Comparison of ENCODE assay signal across 8 cellular contexts in genomic region chr1:26378088-26378878, GRCh38. TPM values are rescaled to one million over a fixed set of nuclear protein-coding genes. Genes with fewer than 3 reads are reported as not detected.
DNase-seq lines count a peak whose midpoint lies in the region; TF ChIP-seq lines count a peak whose summit lies in the region.

No MANE protein-coding gene starts in this region.

- no peak for TF ChIP-seq RAD21 in Ishikawa (IDR thresholded peaks at IDR 0.05; ENCODE audit: low read depth)

- H3K27ac ChIP-seq in sigmoid colon = no peak overlapping the region

- H3K4me3 ChIP-seq in sigmoid colon = no peak overlapping the region

- intact Hi-C loops in sigmoid colon (cut with DNase I) = no loop called here

- no peak for TF ChIP-seq EP300 in Ishikawa (IDR thresholded peaks at IDR 0.05; ENCODE audit: borderline replicate concordance)
- no peak for TF ChIP-seq EP300 in sigmoid colon (IDR thresholded peaks at IDR 0.05)

- no peaks in the 10 kb centered on the region for H3K36me3 ChIP-seq in sigmoid colon

- peaks cover 0 to 7% (median 0%) of the 10 kb centered on the region in 3 donors for H3K27me3 ChIP-seq in sigmoid colon

- TF ChIP-seq CTCF in sigmoid colon (IDR thresholded peaks at IDR 0.05) = no peak

- peaks cover 0 to 3% (median 0%) of the 10 kb centered on the region in 4 donors for H3K9me3 ChIP-seq in sigmoid colon

- DNase-seq in activated gamma-delta T cell treated with Interleukin-2 at 50 U/mL for 16 hours = peak; percentile 86
- DNase-seq in activated gamma-delta T cell (lab: John Stamatoyannopoulos, UW) = no peak
- peak; percentile 45 to 50 for DNase-seq in activated CD4-positive, alpha-beta T cell treated with anti-CD3 and anti-CD28 coated beads for 24 hours (ENCODE audit: low read depth in 2 of 2)
- DNase-seq in effector CD4-positive, alpha-beta T cell = peak; percentile 68
- DNase-seq in sigmoid colon = peak; percentile 43
- DNase-seq in globus pallidus (ENCODE audit: low spot score) = no peak
- no peak for DNase-seq in DMS 273 (lab: John Stamatoyannopoulos, UW; ENCODE audit: unreplicated experiment)

- 29 to 39% methylated on average over 5 of the region's 5 CpGs for WGBS in sigmoid colon, 2 donors

- TF ChIP-seq POLR2A in sigmoid colon (IDR thresholded peaks at IDR 0.05) = no peak

- peaks cover 0 to 8% (median 2%) of the 10 kb centered on the region in 4 donors for H3K4me1 ChIP-seq in sigmoid colon

TF ChIP-seq in Ishikawa, 13 proteins besides CTCF, POLR2A, EP300 and RAD21:
- TF ChIP-seq CREB1 (IDR thresholded peaks at IDR 0.05; ENCODE audit: low read depth) (no peak), ZBTB7A (IDR thresholded peaks at IDR 0.05; ENCODE audit: low read depth) (no peak), USF1 (IDR thresholded peaks at IDR 0.05) (no peak), TEAD4 (IDR thresholded peaks at IDR 0.05) (0 out of 2 replicates have a peak, but pooled peaks have one; percentile 28), YY1 (IDR thresholded peaks at IDR 0.05; ENCODE audit: low read depth) (no peak), REST (IDR thresholded peaks at IDR 0.05; ENCODE audit: low read depth) (no peak), NFIC (IDR thresholded peaks at IDR 0.05) (no peak), FOXM1 (IDR thresholded peaks at IDR 0.05; ENCODE audit: borderline replicate concordance, low read depth) (no peak), MAX (IDR thresholded peaks at IDR 0.05) (no peak), TAF1 (IDR thresholded peaks at IDR 0.05; ENCODE audit: low read depth) (no peak), EGR1 (IDR thresholded peaks at IDR 0.05) (no peak), CEBPB (IDR thresholded peaks at IDR 0.05) (peak; percentile 58), TCF12 (IDR thresholded peaks at IDR 0.05; ENCODE audit: low read depth) (no peak)

RNA-seq across cellular contexts. Expression of gene ZNF683, which starts 5.7 kb away (rescaled TPM):
- total RNA-seq in sigmoid colon = not detected
- polyA plus RNA-seq in sigmoid colon = under 1 TPM in 1 of 3 donors, not detected in 2; 0.52 TPM

RNA-seq across cellular contexts. Expression of gene CRYBG2, which starts 24.4 kb away (rescaled TPM):
- 1 to 10 TPM in 1 of 4 donors, under 1 TPM in 1, not detected in 2; 0.55 to 1.8 TPM for total RNA-seq in sigmoid colon
- 10 to 100 TPM; 13.8 to 21.0 (median 19.9) TPM for polyA plus RNA-seq in sigmoid colon

RNA-seq across cellular contexts. Expression of gene LIN28A, which starts 32.3 kb away (rescaled TPM):
- not detected for total RNA-seq in sigmoid colon
- not detected for polyA plus RNA-seq in sigmoid colon

RNA-seq across cellular contexts. Expression of gene DHDDS, which starts 53.8 kb away (rescaled TPM):
- total RNA-seq in sigmoid colon = 10 to 100 TPM; 16.6 to 33.5 (median 24.7) TPM
- 10 to 100 TPM; 46.2 to 64.3 (median 59.0) TPM for polyA plus RNA-seq in sigmoid colon

Comparison
In these comparisons a context has a peak if more than half of its experiments do, and no peak if none do; other contexts are left out.
1. DNase-seq: peak in activated gamma-delta T cell treated with Interleukin-2 at 50 U/mL for 16 hours (single experiment), activated CD4-positive, alpha-beta T cell treated with anti-CD3 and anti-CD28 coated beads for 24 hours (2 of 2), effector CD4-positive, alpha-beta T cell (single experiment) and sigmoid colon (single experiment); none in activated gamma-delta T cell (single experiment), globus pallidus (single experiment) and DMS 273 (single experiment).